Comparison of ENCODE assay signal across 13 cellular contexts in the genomic region with DNA sequence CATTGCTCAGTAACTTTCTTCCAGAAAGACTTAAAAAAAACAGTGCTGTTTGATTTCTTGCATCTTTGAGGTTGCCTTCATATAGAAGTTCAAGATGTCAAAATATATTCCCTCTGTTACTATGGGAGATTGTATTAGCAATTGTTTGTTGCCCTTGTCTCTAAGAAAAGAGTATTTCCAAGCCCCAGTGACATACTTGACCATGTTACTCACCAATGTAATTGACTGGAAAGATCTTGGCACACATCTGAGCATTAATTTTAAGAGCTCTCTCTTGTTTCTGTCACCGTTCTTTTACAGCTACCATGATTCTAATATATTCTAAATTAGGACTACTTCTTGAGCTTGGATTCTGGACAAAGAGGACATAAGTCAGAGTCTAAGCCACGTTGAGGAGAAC.
DNase-seq lines count a peak whose midpoint lies in the region; ATAC-seq and TF ChIP-seq lines count a peak whose summit lies in the region.
"Had no signal": no experiment of that assay in that cellular context is flagged by ENCODE, and none has a peak within 500 bp of the region (broad histone marks: within the 10 kb centered on the region; RNA-seq: fewer than 3 reads in every experiment).

No MANE protein-coding gene starts in this region.

- ATAC-seq in HG02798 (IDR thresholded peaks at IDR 0.05; ENCODE audit: poor library complexity, unreplicated experiment), result no peak
- ATAC-seq: natural killer cell treated with Interleukin-12 subunit alpha and Interleukin-12 subunit beta and Interleukin-15 and Interleukin-18, amount 100 ng/mL, for 72 hours had no signal

- H3K4me3 ChIP-seq in fibroblast of mammary gland (ENCODE audit: control insufficient read depth, low read depth, low read length), result no peak overlapping the region
- H3K4me3 ChIP-seq: thoracic aorta had no signal

- DNase-seq in DMS53 (lab: John Stamatoyannopoulos, UW) (peak; percentile 15), DMS53 treated with DMSO at 0.1 percent for 48 hours (lab: John Stamatoyannopoulos, UW; ENCODE audit: unreplicated experiment) (no peak), RPMI7951 (ENCODE audit: low read depth) (peak; percentile 91), fibroblast of mammary gland (ENCODE audit: low read depth) (peak; percentile 45), stromal cell of bone marrow (ENCODE audit: low read depth) (peak; percentile 85), NCI-H510A treated with DMSO at 0.1 percent for 48 hours (lab: John Stamatoyannopoulos, UW) (no peak), NCI-H146 (lab: John Stamatoyannopoulos, UW) (no peak)
- DNase-seq: 8988T, NCI-H1092, NCI-H524 treated with DMSO at 0.1 percent for 48 hours had no signal

- TF ChIP-seq CTCF in fibroblast of mammary gland (conservative IDR thresholded peaks at IDR 0.05; ENCODE audit: control insufficient read depth, insufficient read depth, low read depth, low read length), result no peak

Comparison
In these comparisons a context has a peak if more than half of its experiments do, and no peak if none do; other contexts are left out.
1. DNase-seq: peak in DMS53 (single experiment), RPMI7951 (single experiment), fibroblast of mammary gland (single experiment) and stromal cell of bone marrow (single experiment); none in DMS53 treated with DMSO at 0.1 percent for 48 hours (single experiment), NCI-H510A treated with DMSO at 0.1 percent for 48 hours (single experiment) and NCI-H146 (single experiment).